ENCODE assay signal across 30 cellular contexts in genomic region chr5:103128202-103128601, GRCh38.
"Had no signal": no experiment of that assay in that cellular context is flagged by ENCODE, and none has a peak within 500 bp of the region (broad histone marks: within the 10 kb centered on the region; RNA-seq: fewer than 3 reads in every experiment).

No MANE protein-coding gene starts in this region.

- DNase-seq: naive thymus-derived CD8-positive, alpha-beta T cell; nephron progenitor cell; nucleus accumbens; posterior cingulate gyrus; psoas muscle; right cardiac atrium; right lobe of liver; sigmoid colon; small intestine; stimulated activated CD4-positive, alpha-beta T cell treated with anti-CD3 and anti-CD28 coated beads, Interleukin-15, amount 100 ng/mL, for 24 hours; stimulated activated CD4-positive, alpha-beta T cell treated with anti-CD3 and anti-CD28 coated beads, Interleukin-2, amount 100 ng/mL, for 24 hours; stimulated activated CD4-positive, alpha-beta T cell treated with anti-CD3 and anti-CD28 coated beads, Interleukin-2, amount 100 ng/mL, for 48 hours; stimulated activated CD4-positive, alpha-beta T cell treated with anti-CD3 and anti-CD28 coated beads, Interleukin-4, amount 100 ng/mL, for 24 hours; stimulated activated naive CD4-positive, alpha-beta T cell; stimulated activated naive CD8-positive, alpha-beta T cell treated with anti-CD3 and anti-CD28 coated beads, Interleukin-15, amount 100 ng/mL, for 72 hours; stimulated activated naive CD8-positive, alpha-beta T cell treated with anti-CD3 and anti-CD28 coated beads, Interleukin-15, Interleukin-2, amounts not matched to agents 100 U/mL and 50 U/mL, for 24 hours; substantia nigra; testis; tibial artery; transverse colon; upper lobe of right lung; uterus had no signal

- H3K4me3 ChIP-seq: psoas muscle, right lobe of liver, sigmoid colon, suprapubic skin, testis, tibial artery, transverse colon, upper lobe of right lung, uterus had no signal

- H3K36me3 ChIP-seq: right lobe of liver, suprapubic skin, uterus had no signal

- H3K9me3 Mint-ChIP-seq: naive thymus-derived CD8-positive, alpha-beta T cell; natural killer cell treated with Interleukin-12 subunit alpha and Interleukin-12 subunit beta and Interleukin-15 and Interleukin-18, amount 100 ng/mL, for 72 hours; nephron progenitor cell; neural crest cell; stimulated activated memory B cell treated with anti-CD40 and anti-IgM and Interleukin-4, amounts not matched to agents 10 μg/mL and 1 μg/mL and 100 μg/mL, for 72 hours; stimulated activated naive CD8-positive, alpha-beta T cell treated with anti-CD3 and anti-CD28 coated beads, Interleukin-15, amount 100 ng/mL, for 72 hours; type B pancreatic cell had no signal

- ATAC-seq: naive thymus-derived CD8-positive, alpha-beta T cell; natural killer cell treated with Interleukin-12 subunit alpha and Interleukin-12 subunit beta and Interleukin-15 and Interleukin-18, amount 100 ng/mL, for 72 hours; psoas muscle; right cardiac atrium; right lobe of liver; stimulated activated memory B cell treated with anti-CD40 and anti-IgM and Interleukin-4, amounts not matched to agents 10 μg/mL and 1 μg/mL and 100 μg/mL, for 72 hours; stimulated activated naive CD8-positive, alpha-beta T cell treated with anti-CD3 and anti-CD28 coated beads, Interleukin-15, amount 100 ng/mL, for 72 hours; stimulated activated naive CD8-positive, alpha-beta T cell treated with anti-CD3 and anti-CD28 coated beads, Interleukin-15, Interleukin-2, amounts not matched to agents 100 U/mL and 50 U/mL, for 24 hours; upper lobe of right lung had no signal

- H3K4me1 ChIP-seq: parathyroid adenoma, psoas muscle, suprapubic skin, testis, upper lobe of right lung, uterus had no signal

- H3K9me3 ChIP-seq: neutrophil, psoas muscle, right lobe of liver, sigmoid colon, suprapubic skin, testis, tibial artery, transverse colon, upper lobe of right lung, uterus had no signal

- H3K79me2 ChIP-seq: parathyroid adenoma had no signal

- H2AFZ ChIP-seq: parathyroid adenoma had no signal

- H3K27ac ChIP-seq: neutrophil, parathyroid adenoma, psoas muscle, right lobe of liver, sigmoid colon, suprapubic skin, testis, tibial artery, transverse colon, upper lobe of right lung, uterus had no signal

- H3K27me3 Mint-ChIP-seq: naive thymus-derived CD8-positive, alpha-beta T cell; natural killer cell treated with Interleukin-12 subunit alpha and Interleukin-12 subunit beta and Interleukin-15 and Interleukin-18, amount 100 ng/mL, for 72 hours; progenitor cell of endocrine pancreas; stimulated activated memory B cell treated with anti-CD40 and anti-IgM and Interleukin-4, amounts not matched to agents 10 μg/mL and 1 μg/mL and 100 μg/mL, for 72 hours; stimulated activated naive CD8-positive, alpha-beta T cell treated with anti-CD3 and anti-CD28 coated beads, Interleukin-15, amount 100 ng/mL, for 72 hours; type B pancreatic cell had no signal

- H3K4me1 Mint-ChIP-seq: nephron progenitor cell, neural crest cell had no signal

- H3K4me3 Mint-ChIP-seq: natural killer cell treated with Interleukin-12 subunit alpha and Interleukin-12 subunit beta and Interleukin-15 and Interleukin-18, amount 100 ng/mL, for 72 hours; nephron progenitor cell; neural crest cell; stimulated activated memory B cell treated with anti-CD40 and anti-IgM and Interleukin-4, amounts not matched to agents 10 μg/mL and 1 μg/mL and 100 μg/mL, for 72 hours; stimulated activated naive CD8-positive, alpha-beta T cell treated with anti-CD3 and anti-CD28 coated beads, Interleukin-15, amount 100 ng/mL, for 72 hours; type B pancreatic cell had no signal

- H3K27ac Mint-ChIP-seq: nephron progenitor cell; progenitor cell of endocrine pancreas; stimulated activated memory B cell treated with anti-CD40 and anti-IgM and Interleukin-4, amounts not matched to agents 10 μg/mL and 1 μg/mL and 100 μg/mL, for 72 hours; stimulated activated naive CD8-positive, alpha-beta T cell treated with anti-CD3 and anti-CD28 coated beads, Interleukin-15, amount 100 ng/mL, for 72 hours; type B pancreatic cell had no signal

- H3K27me3 ChIP-seq: neutrophil, right lobe of liver, sigmoid colon, suprapubic skin, testis, tibial artery, transverse colon, upper lobe of right lung, uterus had no signal
